ENCODE assay signal across 8 cellular contexts in the genomic region with DNA sequence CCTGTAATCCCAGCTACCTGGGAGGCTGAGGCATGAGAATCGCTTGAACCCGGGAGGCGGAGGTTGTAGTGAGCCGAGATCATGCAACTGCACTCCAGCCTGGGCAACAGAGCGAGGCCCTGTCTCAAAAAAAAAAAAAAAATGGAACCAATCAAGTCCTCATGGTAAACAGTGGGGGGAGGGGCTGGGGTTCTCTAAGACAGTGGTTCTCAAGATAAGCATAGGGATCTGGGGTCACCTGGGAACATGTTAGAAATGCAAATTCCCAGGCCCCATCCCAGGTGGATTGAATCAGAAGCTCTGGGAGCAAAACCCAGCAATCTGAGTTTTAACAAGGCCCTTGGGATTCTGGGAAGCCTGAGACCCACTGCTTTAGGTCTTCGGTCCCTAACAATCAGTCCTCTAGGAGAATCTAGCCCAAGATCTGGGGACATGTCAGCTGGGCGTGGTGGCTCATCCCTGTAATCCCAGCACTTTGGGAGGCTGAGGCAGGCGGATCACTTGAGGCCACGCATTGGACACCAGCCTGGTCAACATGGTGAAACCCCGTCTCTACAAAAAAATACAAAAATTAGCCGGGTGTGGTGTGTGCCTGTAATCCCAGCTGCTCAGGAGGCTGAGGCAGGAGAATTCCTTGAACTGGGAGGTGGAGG. TPM values are rescaled to one million over a fixed set of nuclear protein-coding genes. Genes with fewer than 3 reads are reported as not detected.
DNase-seq lines count a peak whose midpoint lies in the region; ATAC-seq, FAIRE-seq and TF ChIP-seq lines count a peak whose summit lies in the region.
"Not testable (repeated sequence)": the region's sequence is repeated elsewhere in the genome, so short reads cannot be mapped to it uniquely, and the experiment has no call there.

No MANE protein-coding gene starts in this region.

- not testable (repeated sequence) for H4K91ac ChIP-seq in H1 (replicated peaks; ENCODE audit: insufficient read length, low read length)

- H3K9me3 ChIP-seq in RWPE2 (ENCODE audit: severe bottlenecking); H1 (ENCODE audit: insufficient read depth in 2 of 2, low read depth in 1 of 2, low read length in 1 of 2); gastrocnemius medialis; thyroid gland: not testable (repeated sequence)

- H3K27ac ChIP-seq in RWPE2 (ENCODE audit: poor library complexity, severe bottlenecking) (peak overlapping the region; percentile 6), angular gyrus (ENCODE audit: low read depth, low read length) (peak overlapping the region; percentile 100), layer of hippocampus (ENCODE audit: low read depth, low read length) (peak overlapping the region; percentile 97), gastrocnemius medialis (peak overlapping the region; percentile 93 to 100 (median 96)), thyroid gland (peak overlapping the region; percentile 93 to 96 (median 94))
- H3K27ac ChIP-seq in H1 (ENCODE audit: low read depth, low read length) = not testable (repeated sequence)

- not testable (repeated sequence) for H4K8ac ChIP-seq in H1 (ENCODE audit: extremely low read depth, insufficient read depth, low read length)

- not testable (repeated sequence) for H3K27me3 ChIP-seq in RWPE2 (ENCODE audit: insufficient read depth, poor library complexity, severe bottlenecking); layer of hippocampus (ENCODE audit: control insufficient read depth, insufficient read depth, low read length); gastrocnemius medialis; thyroid gland
- H3K27me3 ChIP-seq in H1 (replicated peaks in 1 of 4; ENCODE audit: control insufficient read depth in 3 of 4, extremely low read depth in 1 of 4, insufficient read depth in 3 of 4, low read length in 3 of 4) = peaks cover 0 to 26% (median 19%) of the 10 kb centered on the region in 4 experiments; a peak in 6 of 7 replicates

- H2BK5ac ChIP-seq in H1 (ENCODE audit: low read depth, low read length) = not testable (repeated sequence)

- TF ChIP-seq EP300 in H1 (IDR thresholded peaks at IDR 0.05; ENCODE audit: borderline replicate concordance in 1 of 2, low read depth in 2 of 2, low read length in 2 of 2) = not testable (repeated sequence)

- H3K56ac ChIP-seq in H1 (replicated peaks; ENCODE audit: insufficient read length, low read depth, low read length) = not testable (repeated sequence)

- H2BK20ac ChIP-seq in H1 (ENCODE audit: low read length) = not testable (repeated sequence)

- H3K36me3 Mint-ChIP-seq in CD14-positive monocyte; naive thymus-derived CD8-positive, alpha-beta T cell: not testable (repeated sequence)

- H3K27me3 Mint-ChIP-seq in CD14-positive monocyte (ENCODE audit: low read depth in 3 of 3); naive thymus-derived CD8-positive, alpha-beta T cell: not testable (repeated sequence)

- not testable (repeated sequence) for H3K79me2 ChIP-seq in H1 (ENCODE audit: control insufficient read depth in 1 of 2, insufficient read depth in 2 of 2, low read length in 2 of 2)

- DNase-seq in CD14-positive monocyte (ENCODE audit: low spot score); RWPE2 (ENCODE audit: low spot score); H1 (ENCODE audit: low read depth in 1 of 2, low spot score in 2 of 2); naive thymus-derived CD8-positive, alpha-beta T cell: not testable (repeated sequence)
- peak in 1 of 2 donors; percentile 58 for DNase-seq in gastrocnemius medialis
- DNase-seq in thyroid gland = peak in 1 of 2 donors; percentile 8

- in situ Hi-C loops in gastrocnemius medialis (cut with MboI; ENCODE audit: low sequenced_read_pairs in 4 of 4) = loop anchor here in 2 of 4 donors (5.0 kb wide), 2 partner anchors 37 to 42 kb away; no protein-coding TSS in a partner anchor

- POLR2A ChIA-PET in H1 (lab: Charles Lee; ENCODE audit: partially characterized antibody) = interaction anchor here (0.7 to 16.7 kb wide), 6 partner anchors 11 to 54 kb away, joined by 3 to 399 read pairs (median 46); a partner anchor contains a TSS
- POLR2A ChIA-PET in naive thymus-derived CD8-positive, alpha-beta T cell (lab: Charles Lee) = interaction anchor here (0.7 to 19.5 kb wide), 9 partner anchors 13 to 221 kb away, joined by 4 to 523 read pairs (median 9); a partner anchor contains a TSS

- not testable (repeated sequence) for H4K20me1 ChIP-seq in H1 (replicated peaks in 1 of 2; ENCODE audit: control insufficient read depth in 1 of 2, insufficient read depth in 2 of 2, low read length in 2 of 2)

- not testable (repeated sequence) for H2AFZ ChIP-seq in H1 (ENCODE audit: low read length)

- H3K4ac ChIP-seq in H1 (replicated peaks; ENCODE audit: insufficient read length, low read depth, low read length) = not testable (repeated sequence)

- H3K14ac ChIP-seq in H1 (ENCODE audit: insufficient read length) = not testable (repeated sequence)

- H2BK120ac ChIP-seq in H1 (replicated peaks; ENCODE audit: low read depth, low read length) = not testable (repeated sequence)

- not testable (repeated sequence) for H3K9me3 Mint-ChIP-seq in CD14-positive monocyte; naive thymus-derived CD8-positive, alpha-beta T cell

- not testable (repeated sequence) for H3K9ac ChIP-seq in H1 (replicated peaks in 1 of 4; ENCODE audit: extremely low read depth in 1 of 4, low read depth in 3 of 4, low read length in 3 of 4)

- H3K27ac Mint-ChIP-seq in CD14-positive monocyte = peak overlapping the region; percentile 94 to 97 (median 96)
- peak overlapping the region; percentile 95 to 100 (median 99) for H3K27ac Mint-ChIP-seq in naive thymus-derived CD8-positive, alpha-beta T cell

- TF ChIP-seq CTCF in CD14-positive monocyte (IDR thresholded peaks at IDR 0.05); RWPE2 (IDR thresholded peaks at IDR 0.05; ENCODE audit: poor library complexity, severe bottlenecking); H1 (IDR thresholded peaks at IDR 0.05; ENCODE audit: control extremely low read depth in 1 of 3, insufficient read depth in 1 of 3, low read depth in 1 of 3, low read length in 3 of 3); gastrocnemius medialis (IDR thresholded peaks at IDR 0.05 in 4 of 5, conservative IDR thresholded peaks at IDR 0.05 in 1 of 5); thyroid gland (IDR thresholded peaks at IDR 0.05): not testable (repeated sequence)

- H3K4me1 Mint-ChIP-seq in CD14-positive monocyte = peaks cover 90% of the 10 kb centered on the region
- peaks cover 75 to 99% (median 97%) of the 10 kb centered on the region in 4 donors for H3K4me1 Mint-ChIP-seq in naive thymus-derived CD8-positive, alpha-beta T cell

- not testable (repeated sequence) for H3K23me2 ChIP-seq in H1 (ENCODE audit: low read depth, low read length)

- H3K79me1 ChIP-seq in H1 (ENCODE audit: low read depth, low read length) = not testable (repeated sequence)

- H2BK12ac ChIP-seq in H1 (ENCODE audit: low read depth, low read length) = peak overlapping the region; percentile 22; the same call in 1 of the 2 replicates

- FAIRE-seq in H1 (lab: Jason Lieb, UNC) = not testable (repeated sequence)

- H3K36me3 ChIP-seq in RWPE2 (ENCODE audit: low read depth); H1 (ENCODE audit: control insufficient read depth in 2 of 4, insufficient read depth in 4 of 4, low read length in 3 of 4); gastrocnemius medialis; thyroid gland: not testable (repeated sequence)

- H3K4me3 ChIP-seq in RWPE2 (ENCODE audit: severe bottlenecking); H1 (ENCODE audit: extremely low read depth in 1 of 4, insufficient read depth in 2 of 4, low read depth in 3 of 4, low read length in 4 of 4); gastrocnemius medialis; thyroid gland (replicated peaks in 1 of 3): not testable (repeated sequence)

- H3K4me2 ChIP-seq in H1 (ENCODE audit: insufficient read depth in 1 of 2, low read depth in 2 of 2, low read length in 2 of 2) = not testable (repeated sequence)

- not testable (repeated sequence) for H3K23ac ChIP-seq in H1 (ENCODE audit: insufficient read length)

- H3K18ac ChIP-seq in H1 (ENCODE audit: extremely low read depth, low read length) = not testable (repeated sequence)

- WGBS in H1 (ENCODE audit: extremely low coverage in 1 of 2, insufficient coverage in 1 of 2, insufficient read length in 1 of 2, insufficient replicate concordance in 2 of 2, low coverage in 1 of 2, low lambda C conversion rate in 2 of 2, missing lambda C conversion rate in 1 of 2), 2 experiments = 93% methylated on average over 11 of the region's 11 CpGs; no CpG with 5 or more reads in 1 of the 2 experiments
- WGBS in thyroid gland, 2 donors = 82 to 88% methylated on average over 11 of the region's 11 CpGs

- not testable (repeated sequence) for H4K5ac ChIP-seq in H1 (ENCODE audit: insufficient read length, low read depth, low read length)

- not testable (repeated sequence) for ATAC-seq in RWPE2 (ENCODE audit: low read depth); naive thymus-derived CD8-positive, alpha-beta T cell; gastrocnemius medialis

- TF ChIP-seq RAD21 in H1 (IDR thresholded peaks at IDR 0.05 in 1 of 2, conservative IDR thresholded peaks at IDR 0.05 in 1 of 2; ENCODE audit: low read depth in 2 of 2, low read length in 2 of 2) = not testable (repeated sequence)

- not testable (repeated sequence) for TF ChIP-seq POLR2A in H1 (IDR thresholded peaks at IDR 0.05; ENCODE audit: control extremely low read depth in 1 of 2, low read depth in 2 of 2, low read length in 2 of 2); gastrocnemius medialis (IDR thresholded peaks at IDR 0.05); thyroid gland (IDR thresholded peaks at IDR 0.05)

- H2BK15ac ChIP-seq in H1 (ENCODE audit: low read length) = not testable (repeated sequence)

- H3K4me3 Mint-ChIP-seq in CD14-positive monocyte = not testable (repeated sequence)
- peak overlapping the region in 6 of 10 donors; percentile 41 to 84 (median 72) for H3K4me3 Mint-ChIP-seq in naive thymus-derived CD8-positive, alpha-beta T cell

- CTCF ChIA-PET in H1 (lab: Charles Lee; ENCODE audit: partially characterized antibody) = interaction anchor here (0.5 to 8.9 kb wide), 10 partner anchors 8 to 1672 kb away, joined by 3 to 128 read pairs (median 44); a partner anchor contains a TSS

- H3K4me1 ChIP-seq in RWPE2 (ENCODE audit: insufficient read depth, poor library complexity, severe bottlenecking) (peaks cover 51% of the 10 kb centered on the region), H1 (replicated peaks in 1 of 4; ENCODE audit: control insufficient read depth in 3 of 4, insufficient read depth in 4 of 4, low read length in 3 of 4) (peaks cover 40 to 53% (median 45%) of the 10 kb centered on the region in 4 experiments), gastrocnemius medialis (peaks cover 90 to 95% of the 10 kb centered on the region in 2 donors), thyroid gland (peaks cover 54 to 91% of the 10 kb centered on the region in 2 donors)

- not testable (repeated sequence) for H2AK5ac ChIP-seq in H1 (ENCODE audit: low read depth, low read length)

- intact Hi-C loops in CD14-positive monocyte (cut with micrococcal nuclease) = loop anchor here in 1 of 2 donors (1.0 kb wide), 1 partner anchor 10 kb away; no protein-coding TSS in a partner anchor
- intact Hi-C loops in gastrocnemius medialis (cut with DNase I; ENCODE audit: low total_unique reads) = loop anchor here (1.0 kb wide), 3 partner anchors 10 to 94 kb away; a partner anchor contains a TSS
- intact Hi-C loops in thyroid gland (cut with DNase I) = not testable (repeated sequence)

RNA-seq across cellular contexts. Expression of a gene that starts 8.6 kb away (rescaled TPM):
- polyA plus RNA-seq in CD14-positive monocyte (under 1 TPM; 0.28 to 0.31 TPM), H1 (2011; rRNA removed) (1.5 and 3.4 TPM in 2 replicates)
- 4.3 and 4.6 TPM in 2 replicates for total RNA-seq in H1 (2021; fragmentation: NEBNext Ultra II Directional; extraction: Animal tissue kit (Norgen Biotek cat#: 25700))
- polyA plus RNA-seq in H1 (2011; cell fraction: cytosol; rRNA removed) = 0.79 TPM
- 4.7 TPM for polyA plus RNA-seq in H1 (2011; cell fraction: nucleus; rRNA removed)
- 5.4 to 7.1 TPM (median 6.1 TPM) in 4 replicates for polyA plus RNA-seq in H1 (2012, experiment 1 of 2)
- 6.5 TPM for polyA plus RNA-seq in H1 (2012, experiment 2 of 2)
- 3.1 TPM for polyA plus RNA-seq in H1 (2013, experiment 1 of 2)
- 3.0 TPM for polyA plus RNA-seq in H1 (2013, experiment 2 of 2)
- 1.4 and 2.9 TPM in 2 replicates for polyA minus RNA-seq in H1 (2011; rRNA and poly(A)+ RNA removed)
- 2.5 TPM for polyA minus RNA-seq in H1 (2011; cell fraction: cytosol; rRNA and poly(A)+ RNA removed)
- 2.7 TPM for polyA minus RNA-seq in H1 (2011; cell fraction: nucleus; rRNA and poly(A)+ RNA removed)
- 10 to 100 TPM; 18.2 to 19.2 TPM for total RNA-seq in naive thymus-derived CD8-positive, alpha-beta T cell
- 1 to 10 TPM; 3.9 to 9.9 (median 6.4) TPM for polyA plus RNA-seq in naive thymus-derived CD8-positive, alpha-beta T cell
- total RNA-seq in gastrocnemius medialis (10 to 100 TPM; 16.0 to 34.2 (median 18.3) TPM), thyroid gland (1 to 10 TPM; 3.4 to 9.9 (median 5.1) TPM)

RNA-seq across cellular contexts. Expression of a gene that starts 12.8 kb away (rescaled TPM):
- 10 to 100 TPM in 1 of 2 donors, 1 to 10 TPM in 1; 10.0 to 11.4 TPM for polyA plus RNA-seq in CD14-positive monocyte
- 66.5 and 69.2 TPM in 2 replicates for total RNA-seq in H1 (2021; fragmentation: NEBNext Ultra II Directional; extraction: Animal tissue kit (Norgen Biotek cat#: 25700))
- 18.2 and 24.1 TPM in 2 replicates for polyA plus RNA-seq in H1 (2011; rRNA removed)
- polyA plus RNA-seq in H1 (2011; cell fraction: cytosol; rRNA removed) = 39.2 TPM
- polyA plus RNA-seq in H1 (2011; cell fraction: nucleus; rRNA removed) = 50.9 TPM
- 47.3 to 75.1 TPM (median 51.3 TPM) in 4 replicates for polyA plus RNA-seq in H1 (2012, experiment 1 of 2)
- 24.4 TPM for polyA plus RNA-seq in H1 (2012, experiment 2 of 2)
- polyA plus RNA-seq in H1 (2013, experiment 1 of 2) = 59.8 TPM
- polyA plus RNA-seq in H1 (2013, experiment 2 of 2) = 53.4 TPM
- polyA minus RNA-seq in H1 (2011; rRNA and poly(A)+ RNA removed) = 35.9 and 42.1 TPM in 2 replicates
- 35.1 TPM for polyA minus RNA-seq in H1 (2011; cell fraction: cytosol; rRNA and poly(A)+ RNA removed)
- 36.6 TPM for polyA minus RNA-seq in H1 (2011; cell fraction: nucleus; rRNA and poly(A)+ RNA removed)
- 100 to 1,000 TPM; 132 to 135 TPM for total RNA-seq in naive thymus-derived CD8-positive, alpha-beta T cell
- polyA plus RNA-seq in naive thymus-derived CD8-positive, alpha-beta T cell = 10 to 100 TPM in 1 of 3 donors, 1 to 10 TPM in 2; 6.8 to 12.8 (median 9.2) TPM
- total RNA-seq in gastrocnemius medialis = 10 to 100 TPM; 75.7 to 96.3 (median 85.9) TPM
- total RNA-seq in thyroid gland = 100 to 1,000 TPM in 1 of 4 donors, 10 to 100 TPM in 3; 69.9 to 101 (median 80.4) TPM

RNA-seq across cellular contexts. Expression of a gene that starts 31.4 kb away (rescaled TPM):
- 10 to 100 TPM; 19.0 to 30.2 TPM for polyA plus RNA-seq in CD14-positive monocyte
- 114 and 116 TPM in 2 replicates for total RNA-seq in H1 (2021; fragmentation: NEBNext Ultra II Directional; extraction: Animal tissue kit (Norgen Biotek cat#: 25700))
- polyA plus RNA-seq in H1 (2011; rRNA removed) = 80.2 and 85.7 TPM in 2 replicates
- polyA plus RNA-seq in H1 (2011; cell fraction: cytosol; rRNA removed) = 63.6 TPM
- polyA plus RNA-seq in H1 (2011; cell fraction: nucleus; rRNA removed) = 136 TPM
- 79.5 to 94.5 TPM (median 87.8 TPM) in 4 replicates for polyA plus RNA-seq in H1 (2012, experiment 1 of 2)
- 49.9 TPM for polyA plus RNA-seq in H1 (2012, experiment 2 of 2)
- 60.2 TPM for polyA plus RNA-seq in H1 (2013, experiment 1 of 2)
- 58.7 TPM for polyA plus RNA-seq in H1 (2013, experiment 2 of 2)
- polyA minus RNA-seq in H1 (2011; rRNA and poly(A)+ RNA removed) = 76.1 and 78.3 TPM in 2 replicates
- 36.5 TPM for polyA minus RNA-seq in H1 (2011; cell fraction: cytosol; rRNA and poly(A)+ RNA removed)
- polyA minus RNA-seq in H1 (2011; cell fraction: nucleus; rRNA and poly(A)+ RNA removed) = 81.4 TPM
- 100 to 1,000 TPM; 153 to 162 TPM for total RNA-seq in naive thymus-derived CD8-positive, alpha-beta T cell
- 10 to 100 TPM; 33.5 to 46.9 (median 40.6) TPM for polyA plus RNA-seq in naive thymus-derived CD8-positive, alpha-beta T cell
- 10 to 100 TPM; 35.8 to 41.3 (median 39.8) TPM for total RNA-seq in gastrocnemius medialis
- 100 to 1,000 TPM in 1 of 4 donors, 10 to 100 TPM in 3; 88.2 to 103 (median 95.5) TPM for total RNA-seq in thyroid gland

RNA-seq across cellular contexts. Expression of a gene that starts 46.2 kb away (rescaled TPM):
- polyA plus RNA-seq in CD14-positive monocyte (1 to 10 TPM; 2.5 to 3.8 TPM), H1 (2011; rRNA removed) (6.4 and 8.2 TPM in 2 replicates)
- total RNA-seq in H1 (2021; fragmentation: NEBNext Ultra II Directional; extraction: Animal tissue kit (Norgen Biotek cat#: 25700)) = 10.2 and 11.8 TPM in 2 replicates
- 7.4 TPM for polyA plus RNA-seq in H1 (2011; cell fraction: cytosol; rRNA removed)
- polyA plus RNA-seq in H1 (2011; cell fraction: nucleus; rRNA removed) = 13.1 TPM
- 7.9 to 11.1 TPM (median 10.1 TPM) in 4 replicates for polyA plus RNA-seq in H1 (2012, experiment 1 of 2)
- 7.6 TPM for polyA plus RNA-seq in H1 (2012, experiment 2 of 2)
- polyA plus RNA-seq in H1 (2013, experiment 1 of 2) = 5.0 TPM
- polyA plus RNA-seq in H1 (2013, experiment 2 of 2) = 4.5 TPM
- 8.4 and 11.6 TPM in 2 replicates for polyA minus RNA-seq in H1 (2011; rRNA and poly(A)+ RNA removed)
- 6.2 TPM for polyA minus RNA-seq in H1 (2011; cell fraction: cytosol; rRNA and poly(A)+ RNA removed)
- polyA minus RNA-seq in H1 (2011; cell fraction: nucleus; rRNA and poly(A)+ RNA removed) = 4.3 TPM
- 10 to 100 TPM; 53.6 to 54.2 TPM for total RNA-seq in naive thymus-derived CD8-positive, alpha-beta T cell
- 10 to 100 TPM; 11.3 to 23.3 (median 22.2) TPM for polyA plus RNA-seq in naive thymus-derived CD8-positive, alpha-beta T cell
- total RNA-seq in gastrocnemius medialis (10 to 100 TPM; 42.2 to 71.6 (median 48.2) TPM), thyroid gland (10 to 100 TPM; 34.0 to 52.9 (median 44.8) TPM)

RNA-seq across cellular contexts. Expression of a gene that starts 54.7 kb away (rescaled TPM):
- polyA plus RNA-seq in CD14-positive monocyte (10 to 100 TPM; 24.9 to 34.1 TPM), H1 (2011; rRNA removed) (92.7 and 120 TPM in 2 replicates)
- 81.7 and 90.6 TPM in 2 replicates for total RNA-seq in H1 (2021; fragmentation: NEBNext Ultra II Directional; extraction: Animal tissue kit (Norgen Biotek cat#: 25700))
- polyA plus RNA-seq in H1 (2011; cell fraction: cytosol; rRNA removed) = 91.0 TPM
- 355 TPM for polyA plus RNA-seq in H1 (2011; cell fraction: nucleus; rRNA removed)
- 73.6 to 99.4 TPM (median 93.5 TPM) in 4 replicates for polyA plus RNA-seq in H1 (2012, experiment 1 of 2)
- polyA plus RNA-seq in H1 (2012, experiment 2 of 2) = 83.6 TPM
- 42.8 TPM for polyA plus RNA-seq in H1 (2013, experiment 1 of 2)
- 41.6 TPM for polyA plus RNA-seq in H1 (2013, experiment 2 of 2)
- 126 and 205 TPM in 2 replicates for polyA minus RNA-seq in H1 (2011; rRNA and poly(A)+ RNA removed)
- 93.1 TPM for polyA minus RNA-seq in H1 (2011; cell fraction: cytosol; rRNA and poly(A)+ RNA removed)
- polyA minus RNA-seq in H1 (2011; cell fraction: nucleus; rRNA and poly(A)+ RNA removed) = 141 TPM
- 100 to 1,000 TPM; 104 TPM for total RNA-seq in naive thymus-derived CD8-positive, alpha-beta T cell
- polyA plus RNA-seq in naive thymus-derived CD8-positive, alpha-beta T cell = 10 to 100 TPM; 37.3 to 67.7 (median 42.1) TPM
- total RNA-seq in gastrocnemius medialis (100 to 1,000 TPM in 2 of 4 donors, 10 to 100 TPM in 2; 54.2 to 124 (median 93.9) TPM), thyroid gland (10 to 100 TPM; 37.1 to 68.4 (median 56.6) TPM)
